In genomic region chr14:64952598-64953309, GRCh38 we compare ENCODE assay signal across 4 cellular contexts.
TF ChIP-seq lines count a peak whose summit lies in the region.

No MANE protein-coding gene starts in this region.

TF ChIP-seq in SK-N-SH treated with all-trans-retinoic acid at 6 μM for 48 hours, 23 proteins besides CTCF, POLR2A, EP300 and RAD21 (continued from another document):
- TF ChIP-seq CSRNP3 (CRISPR knock-in tag; IDR thresholded peaks at IDR 0.05) = no peak

TF ChIP-seq in SK-N-SH, 30 proteins besides CTCF, POLR2A, EP300 and RAD21:
- no peak for TF ChIP-seq REST (IDR thresholded peaks at IDR 0.05; ENCODE audit: low read depth, low read length)
- TF ChIP-seq EZH2phosphoT487 (IDR thresholded peaks at IDR 0.05; ENCODE audit: borderline replicate concordance, low read depth) = no peak
- TF ChIP-seq TAF1 (IDR thresholded peaks at IDR 0.05; ENCODE audit: borderline replicate concordance, low read depth, low read length) = no peak

TF ChIP-seq in HEK293T, 16 proteins besides CTCF, POLR2A, EP300 and RAD21 (continued from another document):
- TF ChIP-seq PKNOX1 (IDR thresholded peaks at IDR 0.05) (no peak), FOXA1 (IDR thresholded peaks at IDR 0.05) (no peak), FOXM1 (IDR thresholded peaks at IDR 0.05; ENCODE audit: borderline replicate concordance) (no peak), FOXK2 (IDR thresholded peaks at IDR 0.05) (no peak), CTBP1 (IDR thresholded peaks at IDR 0.05; ENCODE audit: borderline replicate concordance) (no peak), L3MBTL2 (conservative IDR thresholded peaks at IDR 0.05) (no peak)

TF ChIP-seq in WTC11, 78 proteins besides CTCF, POLR2A, EP300 and RAD21 (continued from another document):
- TF ChIP-seq STAT6 (CRISPR knock-in tag; conservative IDR thresholded peaks at IDR 0.05; ENCODE audit: low read depth) (no peak), ATF1 (CRISPR knock-in tag; IDR thresholded peaks at IDR 0.05) (no peak)
- TF ChIP-seq, protein P1, sequence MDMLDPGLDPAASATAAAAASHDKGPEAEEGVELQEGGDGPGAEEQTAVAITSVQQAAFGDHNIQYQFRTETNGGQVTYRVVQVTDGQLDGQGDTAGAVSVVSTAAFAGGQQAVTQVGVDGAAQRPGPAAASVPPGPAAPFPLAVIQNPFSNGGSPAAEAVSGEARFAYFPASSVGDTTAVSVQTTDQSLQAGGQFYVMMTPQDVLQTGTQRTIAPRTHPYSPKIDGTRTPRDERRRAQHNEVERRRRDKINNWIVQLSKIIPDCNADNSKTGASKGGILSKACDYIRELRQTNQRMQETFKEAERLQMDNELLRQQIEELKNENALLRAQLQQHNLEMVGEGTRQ (CRISPR knock-in tag; IDR thresholded peaks at IDR 0.05) = no peak
